In the genomic region with DNA sequence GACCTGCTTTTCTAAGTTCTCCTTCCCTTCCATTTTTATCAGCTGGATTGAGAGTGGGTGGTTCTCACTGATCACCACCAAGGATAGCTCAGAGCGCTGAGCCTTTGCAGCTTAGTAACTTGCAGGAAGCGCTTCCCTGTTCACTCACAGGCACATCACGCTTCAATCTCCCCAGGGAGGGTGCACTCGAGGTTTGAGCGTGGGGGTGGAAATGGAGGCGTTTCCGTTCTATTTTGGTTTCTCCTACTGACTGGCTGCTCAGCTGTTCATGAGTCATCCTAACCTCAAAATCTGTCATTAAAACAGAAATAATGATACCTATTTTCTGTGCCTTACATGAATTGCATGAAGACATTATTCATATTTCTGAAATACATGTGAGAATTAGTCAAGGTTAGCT, we compare ENCODE assay signal across 7 cellular contexts.
DNase-seq lines count a peak whose midpoint lies in the region; ATAC-seq and TF ChIP-seq lines count a peak whose summit lies in the region.

No MANE protein-coding gene starts in this region.

- H3K27ac Mint-ChIP-seq in WTC11: no peak overlapping the region

- peak; percentile 67 for DNase-seq in NCI-H1092 treated with DMSO at 0.1 percent for 48 hours (lab: John Stamatoyannopoulos, UW)
- DNase-seq in WTC11 (ENCODE audit: low spot score): peak; percentile 21
- DNase-seq in choroid plexus epithelial cell (ENCODE audit: low read depth): peak; percentile 99
- peak; percentile 49 to 65 (median 61) for DNase-seq in right lobe of liver
- DNase-seq in stimulated activated CD8-positive, alpha-beta memory T cell treated with anti-CD3 and anti-CD28 coated beads, Interleukin-12 subunit alpha, Interleukin-12 subunit beta, amount 100 ng/mL, for 1 hour (ENCODE audit: low read depth): peak; percentile 10

- H3K4me1 Mint-ChIP-seq in WTC11: peaks cover 15% of the 10 kb centered on the region

- WGBS in right lobe of liver (ENCODE audit: insufficient coverage, low coverage, low lambda C conversion rate, missing lambda C conversion rate): 38% methylated on average over 7 of the region's 7 CpGs

- TF ChIP-seq CTCF in WTC11 (IDR thresholded peaks at IDR 0.05) (no peak), choroid plexus epithelial cell (conservative IDR thresholded peaks at IDR 0.05; ENCODE audit: low read depth, low read length) (no peak), right lobe of liver (IDR thresholded peaks at IDR 0.05) (no peak)

- H3K36me3 Mint-ChIP-seq in WTC11: no peaks in the 10 kb centered on the region

- no peaks in the 10 kb centered on the region for H3K36me3 ChIP-seq in right lobe of liver

- H3K4me3 Mint-ChIP-seq in WTC11: no peak overlapping the region

- POLR2A ChIA-PET in WTC11 (lab: Charles Lee): no interaction called here

- TF ChIP-seq POLR2A in right lobe of liver (IDR thresholded peaks at IDR 0.05): no peak

- ATAC-seq in GM18508 (IDR thresholded peaks at IDR 0.05; ENCODE audit: insufficient read depth, unreplicated experiment) (peak; percentile 93), HG02610 (IDR thresholded peaks at IDR 0.05; ENCODE audit: unreplicated experiment) (peak; percentile 99), WTC11 (peak; percentile 83), right lobe of liver (peak; percentile 77 to 93 (median 89))

- no peaks in the 10 kb centered on the region; the same call in 1 of the 2 replicates for H3K27me3 Mint-ChIP-seq in WTC11 (ENCODE audit: low read depth)

- no peaks in the 10 kb centered on the region for H3K9me3 ChIP-seq in right lobe of liver

- H3K9me3 Mint-ChIP-seq in WTC11: peaks cover 3% of the 10 kb centered on the region

- no peak overlapping the region for H3K27ac ChIP-seq in right lobe of liver

- peaks cover 0 to 10% (median 2%) of the 10 kb centered on the region in 4 donors for H3K4me1 ChIP-seq in right lobe of liver

- intact Hi-C loops in right lobe of liver (cut with DNase I): no loop called here

- no peak overlapping the region for H3K4me3 ChIP-seq in choroid plexus epithelial cell (ENCODE audit: low read depth, low read length)
- H3K4me3 ChIP-seq in right lobe of liver: no peak overlapping the region

- CTCF ChIA-PET in WTC11 (lab: Charles Lee): interaction anchor here (1.0 kb wide), 1 partner anchor 76 kb away, joined by 3 read pairs; no protein-coding TSS in a partner anchor

- H3K27me3 ChIP-seq in right lobe of liver: no peaks in the 10 kb centered on the region

TF ChIP-seq in WTC11, 78 proteins besides CTCF, POLR2A, EP300 and RAD21:
- TF ChIP-seq CREB1 (CRISPR knock-in tag; IDR thresholded peaks at IDR 0.05) (no peak), CBFB (CRISPR knock-in tag; IDR thresholded peaks at IDR 0.05; ENCODE audit: low read depth) (no peak), ZNF263 (CRISPR knock-in tag; IDR thresholded peaks at IDR 0.05; ENCODE audit: low read depth) (no peak), MXD4 (CRISPR knock-in tag; IDR thresholded peaks at IDR 0.05; ENCODE audit: borderline replicate concordance) (no peak), SMAD3 (CRISPR knock-in tag; IDR thresholded peaks at IDR 0.05; ENCODE audit: borderline replicate concordance) (no peak), KAT7 (CRISPR knock-in tag; IDR thresholded peaks at IDR 0.05; ENCODE audit: borderline replicate concordance) (no peak)

Comparison
In these comparisons a context has a peak if more than half of its experiments do, and no peak if none do; other contexts are left out.
1. DNase-seq: peak in every context shown above with its lines; median percentile 99 in choroid plexus epithelial cell; 67 in NCI-H1092 treated with DMSO at 0.1 percent for 48 hours; 61 in right lobe of liver; 21 in WTC11; 10 in stimulated activated CD8-positive, alpha-beta memory T cell treated with anti-CD3 and anti-CD28 coated beads, Interleukin-12 subunit alpha, Interleukin-12 subunit beta, amount 100 ng/mL, for 1 hour.